Comparison of ENCODE assay signal across 24 cellular contexts in genomic region chr9:95645579-95645978, GRCh38.
A peak's percentile ranks its signal among the peaks of the same experiment; 100 is the strongest.
DNase-seq lines count a peak whose midpoint lies in the region; ATAC-seq, FAIRE-seq and TF ChIP-seq lines count a peak whose summit lies in the region.
"Had no signal": no experiment of that assay in that cellular context is flagged by ENCODE, and none has a peak within 500 bp of the region (broad histone marks: within the 10 kb centered on the region; RNA-seq: fewer than 3 reads in every experiment).

No MANE protein-coding gene starts in this region.

- no peak for TF ChIP-seq POLR2A in A549 (IDR thresholded peaks at IDR 0.05; ENCODE audit: low read length)
- TF ChIP-seq POLR2A in H1 (IDR thresholded peaks at IDR 0.05; ENCODE audit: control extremely low read depth in 1 of 2, low read depth in 2 of 2, low read length in 2 of 2): no peak

- no peaks in the 10 kb centered on the region for H3K23me2 ChIP-seq in H1 (ENCODE audit: low read depth, low read length)

- no peaks in the 10 kb centered on the region for H3K9me3 Mint-ChIP-seq in activated T-helper 2 cell treated with anti-CD3 and anti-CD28 coated beads, Interferon-gamma antibody, Interleukin-2, Interleukin-4, amounts not matched to agents 10 μg/mL and 5 μg/mL and 100 μg/mL, durations not matched to agents 14 hours and 24 hours and 36 hours
- peaks cover 2% of the 10 kb centered on the region for H3K9me3 Mint-ChIP-seq in activated naive CD8-positive, alpha-beta T cell treated with anti-CD3 and anti-CD28 coated beads for 36 hours

- H2BK5ac ChIP-seq in H1 (ENCODE audit: low read depth, low read length): no peak overlapping the region

- no peak overlapping the region for H4K8ac ChIP-seq in H1 (ENCODE audit: extremely low read depth, insufficient read depth, low read length)

- no peak overlapping the region for H3K9ac ChIP-seq in H1 (replicated peaks in 1 of 4; ENCODE audit: extremely low read depth in 1 of 4, low read depth in 3 of 4, low read length in 3 of 4)
- H3K9ac ChIP-seq: BLaER1 treated with 17β-estradiol and CSF1 and Interleukin-3, amounts not matched to agents 10 nM and 100 nM had no signal

- H3K79me1 ChIP-seq in H1 (ENCODE audit: low read depth, low read length): no peaks in the 10 kb centered on the region

- H3K14ac ChIP-seq in H1 (ENCODE audit: insufficient read length): no peak overlapping the region

- no peak overlapping the region for H3K4ac ChIP-seq in H1 (replicated peaks; ENCODE audit: insufficient read length, low read depth, low read length)

- no peak overlapping the region for H3K23ac ChIP-seq in H1 (ENCODE audit: insufficient read length)

- FAIRE-seq in A549 (lab: Jason Lieb, UNC) (no peak), H1 (lab: Jason Lieb, UNC) (no peak)
- FAIRE-seq: A204.1, D721Med, G401.6, GM12891, GM19239 had no signal

- H3K36me3 ChIP-seq in HEK293 (ENCODE audit: control insufficient read depth in 2 of 2, insufficient read depth in 1 of 2, low read length in 2 of 2) (no peaks in the 10 kb centered on the region), H1 (ENCODE audit: control insufficient read depth in 2 of 4, insufficient read depth in 4 of 4, low read length in 3 of 4) (no peaks in the 10 kb centered on the region)
- H3K36me3 ChIP-seq: BLaER1 treated with 17β-estradiol and CSF1 and Interleukin-3, amounts not matched to agents 10 nM and 100 nM had no signal

- TF ChIP-seq RAD21 in A549 (conservative IDR thresholded peaks at IDR 0.05 in 1 of 2, IDR thresholded peaks at IDR 0.05 in 1 of 2) (no peak), H1 (IDR thresholded peaks at IDR 0.05 in 1 of 2, conservative IDR thresholded peaks at IDR 0.05 in 1 of 2; ENCODE audit: low read depth in 2 of 2, low read length in 2 of 2) (no peak)

- H3K9me3 ChIP-seq in A549 (no peaks in the 10 kb centered on the region), HEK293 (ENCODE audit: control insufficient read depth, insufficient read depth, low read depth, low read length) (no peaks in the 10 kb centered on the region), H1 (ENCODE audit: insufficient read depth in 2 of 2, low read depth in 1 of 2, low read length in 1 of 2) (0 out of 4 replicates have a peak, but pooled peaks cover 0 to 2% of the 10 kb centered on the region in 2 experiments)
- H3K9me3 ChIP-seq: Caco-2 had no signal

- H4K20me1 ChIP-seq in H1 (replicated peaks in 1 of 2; ENCODE audit: control insufficient read depth in 1 of 2, insufficient read depth in 2 of 2, low read length in 2 of 2): no peaks in the 10 kb centered on the region
- H4K20me1 ChIP-seq: BLaER1 treated with 17β-estradiol and CSF1 and Interleukin-3, amounts not matched to agents 10 nM and 100 nM had no signal

- H2AFZ ChIP-seq in H1 (ENCODE audit: low read length): no peak overlapping the region

- no peak overlapping the region for H2BK15ac ChIP-seq in H1 (ENCODE audit: low read length)

- no peaks in the 10 kb centered on the region for H3K4me1 ChIP-seq in A549
- no peaks in the 10 kb centered on the region for H3K4me1 ChIP-seq in HEK293 (ENCODE audit: control insufficient read depth, insufficient read depth, low read length)
- H3K4me1 ChIP-seq in H1 (replicated peaks in 1 of 4; ENCODE audit: control insufficient read depth in 3 of 4, insufficient read depth in 4 of 4, low read length in 3 of 4): peaks cover 3 to 9% (median 7%) of the 10 kb centered on the region in 4 experiments; a peak in 6 of 7 replicates
- H3K4me1 ChIP-seq: BLaER1 treated with 17β-estradiol and CSF1 and Interleukin-3, amounts not matched to agents 10 nM and 100 nM; Caco-2 had no signal

- H2AK5ac ChIP-seq in H1 (ENCODE audit: low read depth, low read length): no peak overlapping the region

- no peak overlapping the region for H3K4me2 ChIP-seq in A549
- no peak overlapping the region for H3K4me2 ChIP-seq in H1 (ENCODE audit: insufficient read depth in 1 of 2, low read depth in 2 of 2, low read length in 2 of 2)
- H3K4me2 ChIP-seq: BLaER1 treated with 17β-estradiol and CSF1 and Interleukin-3, amounts not matched to agents 10 nM and 100 nM had no signal

- H3K4me3 Mint-ChIP-seq in activated T-helper 2 cell treated with anti-CD3 and anti-CD28 coated beads, Interferon-gamma antibody, Interleukin-2, Interleukin-4, amounts not matched to agents 10 μg/mL and 5 μg/mL and 100 μg/mL, durations not matched to agents 14 hours and 24 hours and 36 hours (ENCODE audit: low read depth): no peak overlapping the region
- H3K4me3 Mint-ChIP-seq in activated naive CD8-positive, alpha-beta T cell treated with anti-CD3 and anti-CD28 coated beads for 36 hours: no peak overlapping the region
- H3K4me3 Mint-ChIP-seq: B cell; CD4-positive, alpha-beta T cell; CD8-positive, alpha-beta T cell had no signal

- peaks cover 5% of the 10 kb centered on the region for H3K27me3 Mint-ChIP-seq in activated T-helper 2 cell treated with anti-CD3 and anti-CD28 coated beads, Interferon-gamma antibody, Interleukin-2, Interleukin-4, amounts not matched to agents 10 μg/mL and 5 μg/mL and 100 μg/mL, durations not matched to agents 14 hours and 24 hours and 36 hours (ENCODE audit: low read depth)
- no peaks in the 10 kb centered on the region for H3K27me3 Mint-ChIP-seq in activated naive CD8-positive, alpha-beta T cell treated with anti-CD3 and anti-CD28 coated beads for 36 hours
- H3K27me3 Mint-ChIP-seq: CD4-positive, alpha-beta T cell had no signal

- POLR2A ChIA-PET in A549 (lab: Yijun Ruan, JAX): no interaction called here
- POLR2A ChIA-PET in HEK293 (lab: Yijun Ruan, JAX): no interaction called here
- POLR2A ChIA-PET in H1 (lab: Charles Lee; ENCODE audit: partially characterized antibody): no interaction called here

- CTCF ChIA-PET in A549 (lab: Yijun Ruan, JAX) (no interaction called here), HEK293 (lab: Yijun Ruan, JAX) (no interaction called here), H1 (lab: Charles Lee; ENCODE audit: partially characterized antibody) (no interaction called here)

- intact Hi-C loops in activated T-helper 2 cell treated with anti-CD3 and anti-CD28 coated beads, Interferon-gamma antibody, Interleukin-2, Interleukin-4, amounts not matched to agents 10 μg/mL and 5 μg/mL and 100 μg/mL, durations not matched to agents 14 hours and 24 hours and 36 hours (cut with micrococcal nuclease): no loop called here

- 83% methylated on average over 2 of the region's 2 CpGs for WGBS in A549 (ENCODE audit: missing lambda C conversion rate)
- 96% methylated on average over 2 of the region's 2 CpGs; no CpG with 5 or more reads in 1 of the 2 experiments for WGBS in H1 (ENCODE audit: extremely low coverage in 1 of 2, insufficient coverage in 1 of 2, insufficient read length in 1 of 2, insufficient replicate concordance in 2 of 2, low coverage in 1 of 2, low lambda C conversion rate in 2 of 2, missing lambda C conversion rate in 1 of 2), 2 experiments

- H3K27ac Mint-ChIP-seq in activated T-helper 2 cell treated with anti-CD3 and anti-CD28 coated beads, Interferon-gamma antibody, Interleukin-2, Interleukin-4, amounts not matched to agents 10 μg/mL and 5 μg/mL and 100 μg/mL, durations not matched to agents 14 hours and 24 hours and 36 hours: no peak overlapping the region
- no peak overlapping the region for H3K27ac Mint-ChIP-seq in activated naive CD8-positive, alpha-beta T cell treated with anti-CD3 and anti-CD28 coated beads for 36 hours
- H3K27ac Mint-ChIP-seq: B cell; CD4-positive, alpha-beta T cell; CD8-positive, alpha-beta T cell had no signal

- no peak overlapping the region for H2BK12ac ChIP-seq in H1 (ENCODE audit: low read depth, low read length)

- TF ChIP-seq EP300 in A549 (IDR thresholded peaks at IDR 0.05) (no peak), H1 (IDR thresholded peaks at IDR 0.05; ENCODE audit: borderline replicate concordance in 1 of 2, low read depth in 2 of 2, low read length in 2 of 2) (no peak)

- H3K27ac ChIP-seq in A549 (no peak overlapping the region), HEK293 (ENCODE audit: extremely low read depth, low read depth, low read length) (no peak overlapping the region), H1 (ENCODE audit: low read depth, low read length) (no peak overlapping the region)
- H3K27ac ChIP-seq: BLaER1 treated with 17β-estradiol and CSF1 and Interleukin-3, amounts not matched to agents 10 nM and 100 nM; C4-2B had no signal

- no peaks in the 10 kb centered on the region for H3K36me3 Mint-ChIP-seq in activated T-helper 2 cell treated with anti-CD3 and anti-CD28 coated beads, Interferon-gamma antibody, Interleukin-2, Interleukin-4, amounts not matched to agents 10 μg/mL and 5 μg/mL and 100 μg/mL, durations not matched to agents 14 hours and 24 hours and 36 hours (ENCODE audit: low read depth)
- H3K36me3 Mint-ChIP-seq in activated naive CD8-positive, alpha-beta T cell treated with anti-CD3 and anti-CD28 coated beads for 36 hours: no peaks in the 10 kb centered on the region
- H3K36me3 Mint-ChIP-seq: CD8-positive, alpha-beta T cell had no signal

- H3K18ac ChIP-seq in H1 (ENCODE audit: extremely low read depth, low read length): no peak overlapping the region

- H3K79me2 ChIP-seq in H1 (ENCODE audit: control insufficient read depth in 1 of 2, insufficient read depth in 2 of 2, low read length in 2 of 2): no peaks in the 10 kb centered on the region

- no peak overlapping the region for H2BK20ac ChIP-seq in H1 (ENCODE audit: low read length)

- H4K91ac ChIP-seq in H1 (replicated peaks; ENCODE audit: insufficient read length, low read length): no peak overlapping the region

- H3K56ac ChIP-seq in H1 (replicated peaks; ENCODE audit: insufficient read length, low read depth, low read length): no peak overlapping the region

- DNase-seq in A549 (ENCODE audit: low read depth in 1 of 2, low spot score in 1 of 2) (no peak), M059J (ENCODE audit: low read depth) (peak; percentile 30), H1 (ENCODE audit: low read depth in 1 of 2, low spot score in 2 of 2) (no peak)
- no peak for DNase-seq in activated CD4-positive, CD25-positive, alpha-beta regulatory T cell (lab: John Stamatoyannopoulos, UW)
- DNase-seq in activated T-helper 2 cell treated with anti-CD3 and anti-CD28 coated beads, Interferon-gamma antibody, Interleukin-2, Interleukin-4, amounts not matched to agents 10 μg/mL and 5 μg/mL and 100 μg/mL, durations not matched to agents 14 hours and 24 hours and 36 hours (ENCODE audit: low spot score): no peak
- DNase-seq in activated naive CD8-positive, alpha-beta T cell treated with anti-CD3 and anti-CD28 coated beads for 36 hours: no peak
- DNase-seq: 8988T; AML-193; Caco-2; Calu3; CD4-positive, alpha-beta T cell; CD8-positive, alpha-beta T cell; DMS79 treated with DMSO at 0.1 percent for 48 hours; GF-D8 had no signal

- H3K27me3 ChIP-seq in H1 (replicated peaks in 1 of 4; ENCODE audit: control insufficient read depth in 3 of 4, extremely low read depth in 1 of 4, insufficient read depth in 3 of 4, low read length in 3 of 4): no peaks in the 10 kb centered on the region
- H3K27me3 ChIP-seq: BLaER1 treated with 17β-estradiol and CSF1 and Interleukin-3, amounts not matched to agents 10 nM and 100 nM had no signal

- no peaks in the 10 kb centered on the region for H3K4me1 Mint-ChIP-seq in activated T-helper 2 cell treated with anti-CD3 and anti-CD28 coated beads, Interferon-gamma antibody, Interleukin-2, Interleukin-4, amounts not matched to agents 10 μg/mL and 5 μg/mL and 100 μg/mL, durations not matched to agents 14 hours and 24 hours and 36 hours (ENCODE audit: low read depth)
- H3K4me1 Mint-ChIP-seq in activated naive CD8-positive, alpha-beta T cell treated with anti-CD3 and anti-CD28 coated beads for 36 hours: peaks cover 8% of the 10 kb centered on the region
- H3K4me1 Mint-ChIP-seq: B cell had no signal

- no peak for TF ChIP-seq CTCF in A549 (IDR thresholded peaks at IDR 0.05)
- no peak for TF ChIP-seq CTCF in HEK293 (tag by site-specific recombination; IDR thresholded peaks at IDR 0.05)
- no peak for TF ChIP-seq CTCF in H1 (IDR thresholded peaks at IDR 0.05; ENCODE audit: control extremely low read depth in 1 of 3, insufficient read depth in 1 of 3, low read depth in 1 of 3, low read length in 3 of 3)

- H4K5ac ChIP-seq in H1 (ENCODE audit: insufficient read length, low read depth, low read length): no peak overlapping the region

- no peak for ATAC-seq in A549
- ATAC-seq in HG02852 (IDR thresholded peaks at IDR 0.05; ENCODE audit: unreplicated experiment): no peak
- ATAC-seq: CD8-positive, alpha-beta T cell had no signal

- H2BK120ac ChIP-seq in H1 (replicated peaks; ENCODE audit: low read depth, low read length): no peak overlapping the region

- H3K4me3 ChIP-seq in A549 (no peak overlapping the region), HEK293 (ENCODE audit: low read depth, low read length) (no peak overlapping the region), H1 (ENCODE audit: extremely low read depth in 1 of 4, insufficient read depth in 2 of 4, low read depth in 3 of 4, low read length in 4 of 4) (no peak overlapping the region)
- H3K4me3 ChIP-seq: BLaER1 treated with 17β-estradiol and CSF1 and Interleukin-3, amounts not matched to agents 10 nM and 100 nM had no signal
